Comparison of ENCODE assay signal across 26 cellular contexts in the genomic region with DNA sequence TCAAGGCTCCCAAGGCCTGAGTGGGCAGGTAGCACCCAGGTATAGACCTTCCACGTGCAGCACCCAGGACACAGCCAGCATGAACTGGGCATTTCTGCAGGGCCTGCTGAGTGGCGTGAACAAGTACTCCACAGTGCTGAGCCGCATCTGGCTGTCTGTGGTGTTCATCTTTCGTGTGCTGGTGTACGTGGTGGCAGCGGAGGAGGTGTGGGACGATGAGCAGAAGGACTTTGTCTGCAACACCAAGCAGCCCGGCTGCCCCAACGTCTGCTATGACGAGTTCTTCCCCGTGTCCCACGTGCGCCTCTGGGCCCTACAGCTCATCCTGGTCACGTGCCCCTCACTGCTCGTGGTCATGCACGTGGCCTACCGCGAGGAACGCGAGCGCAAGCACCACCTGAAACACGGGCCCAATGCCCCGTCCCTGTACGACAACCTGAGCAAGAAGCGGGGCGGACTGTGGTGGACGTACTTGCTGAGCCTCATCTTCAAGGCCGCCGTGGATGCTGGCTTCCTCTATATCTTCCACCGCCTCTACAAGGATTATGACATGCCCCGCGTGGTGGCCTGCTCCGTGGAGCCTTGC. TPM values are rescaled to one million over a fixed set of nuclear protein-coding genes. Genes with fewer than 3 reads are reported as not detected.
"Had no signal": no experiment of that assay in that cellular context is flagged by ENCODE, and none has a peak within 500 bp of the region (broad histone marks: within the 10 kb centered on the region; RNA-seq: fewer than 3 reads in every experiment).

No MANE protein-coding gene starts in this region.

- DNase-seq: effector memory CD8-positive, alpha-beta T cell; esophagus squamous epithelium; foreskin fibroblast; glutamatergic neuron; immature natural killer cell; left colon; left ventricle myocardium superior; mammary epithelial cell; naive thymus-derived CD4-positive, alpha-beta T cell; nephron progenitor cell; sigmoid colon; stimulated activated CD4-positive, alpha-beta T cell treated with anti-CD3 and anti-CD28 coated beads, Interleukin-12 subunit alpha, Interleukin-12 subunit beta, amount 100 ng/mL, for 4 hours; stimulated activated naive CD4-positive, alpha-beta T cell; stomach; substantia nigra; transverse colon had no signal

- ATAC-seq: effector memory CD8-positive, alpha-beta T cell; gastroesophageal sphincter; left colon; left ventricle myocardium superior; naive thymus-derived CD4-positive, alpha-beta T cell had no signal

- H3K4me1 ChIP-seq: gastroesophageal sphincter, sigmoid colon, stomach, transverse colon had no signal

- H3K9me3 ChIP-seq: esophagus squamous epithelium, gastroesophageal sphincter, neutrophil, sigmoid colon, stomach, thoracic aorta, transverse colon had no signal

- H3K4me3 ChIP-seq: esophagus squamous epithelium, gastroesophageal sphincter, sigmoid colon, skin epidermis, stomach, thoracic aorta, transverse colon had no signal

- H3K27ac ChIP-seq: esophagus squamous epithelium, gastroesophageal sphincter, neutrophil, sigmoid colon, stomach, thoracic aorta, transverse colon had no signal

- H3K36me3 ChIP-seq: gastroesophageal sphincter, neutrophil, sigmoid colon, stomach, thoracic aorta, transverse colon had no signal

RNA-seq across cellular contexts. Expression of a gene that starts 1.7 kb away (rescaled TPM):
- total RNA-seq: left ventricle myocardium superior; mesenteric fat pad; mononuclear cell; naive thymus-derived CD4-positive, alpha-beta T cell; osteoblast; pulmonary artery endothelial cell; sigmoid colon; thoracic aorta had no signal
- polyA plus RNA-seq: immature natural killer cell; naive thymus-derived CD4-positive, alpha-beta T cell had no signal

RNA-seq across cellular contexts. Expression of a gene that starts 6.4 kb away (rescaled TPM):
- total RNA-seq: epithelial cell of proximal tubule; kidney epithelial cell; left colon; left ventricle myocardium superior; mesenteric fat pad; mononuclear cell; naive thymus-derived CD4-positive, alpha-beta T cell; osteoblast; pulmonary artery endothelial cell; sigmoid colon; thoracic aorta; transverse colon had no signal
- polyA plus RNA-seq: immature natural killer cell; naive thymus-derived CD4-positive, alpha-beta T cell had no signal

RNA-seq across cellular contexts. Expression of a gene that starts 19.7 kb away (rescaled TPM):
- total RNA-seq: left ventricle myocardium superior; mesenteric fat pad; mononuclear cell; naive thymus-derived CD4-positive, alpha-beta T cell; osteoblast; pulmonary artery endothelial cell; sigmoid colon had no signal
- polyA plus RNA-seq: immature natural killer cell; naive thymus-derived CD4-positive, alpha-beta T cell had no signal

RNA-seq across cellular contexts. Expression of a gene that starts 31.5 kb away (rescaled TPM):
- total RNA-seq: epithelial cell of proximal tubule; kidney epithelial cell; mammary epithelial cell; naive thymus-derived CD4-positive, alpha-beta T cell; osteoblast had no signal
- polyA plus RNA-seq: immature natural killer cell; naive thymus-derived CD4-positive, alpha-beta T cell had no signal
